In the genomic region with DNA sequence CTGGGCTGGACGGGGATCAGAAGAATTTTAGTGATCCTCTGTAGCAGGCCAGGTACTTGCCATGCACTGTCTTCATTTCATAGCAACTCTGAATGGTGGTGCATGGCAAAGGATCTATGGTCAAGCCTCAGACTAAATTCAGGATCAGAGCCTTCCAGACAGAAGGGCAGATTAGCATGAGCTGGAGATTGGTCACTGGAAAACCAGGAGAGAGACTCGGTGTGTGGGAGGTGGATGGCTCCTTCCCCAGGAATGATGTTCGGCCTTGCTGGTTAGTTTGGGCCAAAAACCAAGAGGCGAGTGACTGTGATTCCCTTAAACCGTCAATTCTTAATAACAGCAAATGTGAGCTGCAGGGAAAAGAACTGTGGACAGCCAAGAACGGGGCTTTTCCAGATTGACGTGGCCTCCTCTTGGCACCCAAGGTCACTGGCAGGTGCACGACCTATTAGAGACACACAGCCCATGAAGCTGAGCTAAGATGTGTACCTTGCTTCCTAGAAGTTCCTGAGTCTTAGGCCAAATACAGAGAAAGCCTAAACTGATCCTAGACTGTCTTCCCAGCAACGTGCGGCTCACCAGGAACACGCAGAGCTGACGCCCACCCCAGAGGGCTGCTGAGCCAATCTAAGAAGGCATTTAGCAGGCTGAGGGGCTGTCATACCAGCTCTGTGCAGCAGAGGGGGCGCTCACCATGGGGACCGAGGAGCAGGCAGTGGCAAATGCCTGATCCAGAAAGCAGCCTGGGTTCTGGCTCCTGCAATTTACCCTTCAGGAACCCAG, we compare ENCODE assay signal across 9 cellular contexts. TPM values are rescaled to one million over a fixed set of nuclear protein-coding genes. Genes with fewer than 3 reads are reported as not detected.
DNase-seq lines count a peak whose midpoint lies in the region; ATAC-seq, FAIRE-seq and TF ChIP-seq lines count a peak whose summit lies in the region.
"Had no signal": no experiment of that assay in that cellular context is flagged by ENCODE, and none has a peak within 500 bp of the region (broad histone marks: within the 10 kb centered on the region; RNA-seq: fewer than 3 reads in every experiment).

No MANE protein-coding gene starts in this region.

- no peak overlapping the region for H3K4me2 ChIP-seq in A549

- TF ChIP-seq CTCF in A549 (IDR thresholded peaks at IDR 0.05): peak; percentile 63
- TF ChIP-seq CTCF in GM12875 (IDR thresholded peaks at IDR 0.05; ENCODE audit: borderline replicate concordance, insufficient read depth, low read depth, low read length): peak; percentile 95

- DNase-seq in A549 (ENCODE audit: low read depth in 1 of 2, low spot score in 1 of 2) (peak; percentile 50 to 61), NCI-H345 treated with DMSO at 0.1 percent for 48 hours (lab: John Stamatoyannopoulos, UW; ENCODE audit: unreplicated experiment) (peak; percentile 3), middle frontal gyrus (ENCODE audit: extremely low spot score, low spot score) (peak; percentile 42)
- DNase-seq in activated CD4-positive, alpha-beta memory T cell treated with anti-CD3 and anti-CD28 coated beads, Interleukin-2, amount 10 ng/mL, durations not matched to agents 7 days and 5 days: peak; percentile 72
- peak; percentile 64 for DNase-seq in effector CD8-positive, alpha-beta T cell (lab: John Stamatoyannopoulos, UW)
- DNase-seq in stimulated activated CD8-positive, alpha-beta memory T cell treated with anti-CD3 and anti-CD28 coated beads, Interleukin-4, amount 100 ng/mL, for 1 hour (ENCODE audit: low read depth in 2 of 2, low spot score in 1 of 2): peak; percentile 35 to 49

- CTCF ChIA-PET in A549 (lab: Yijun Ruan, JAX): interaction anchor here (0.6 to 9.8 kb wide), 41 partner anchors 9 to 381 kb away, joined by 3 to 83 read pairs (median 4); partner anchors contain the start of gene ALDH4A1
- CTCF ChIA-PET in activated CD4-positive, alpha-beta memory T cell treated with anti-CD3 and anti-CD28 coated beads, Interleukin-2, amount 10 ng/mL, durations not matched to agents 7 days and 5 days (lab: Charles Lee): interaction anchor here (0.8 to 2.1 kb wide), 18 partner anchors 9 to 357 kb away, joined by 3 to 16 read pairs (median 7); partner anchors contain the start of gene ALDH4A1

- ATAC-seq in A549 (peak; percentile 73 to 90), GM21381 (IDR thresholded peaks at IDR 0.05; ENCODE audit: unreplicated experiment) (no peak)

- H3K27ac Mint-ChIP-seq in activated CD4-positive, alpha-beta memory T cell treated with anti-CD3 and anti-CD28 coated beads, Interleukin-2, amount 10 ng/mL, durations not matched to agents 7 days and 5 days: no peak overlapping the region
- H3K27ac Mint-ChIP-seq: stimulated activated naive CD8-positive, alpha-beta T cell treated with anti-CD3 and anti-CD28 coated beads, Interleukin-15, Interleukin-2, amounts not matched to agents 100 ng/mL and 50 ng/mL, for 24 hours had no signal

- peaks cover 9% of the 10 kb centered on the region; the same call in 2 of the 3 replicates for H3K4me1 ChIP-seq in A549

- no peak overlapping the region for H3K4me3 Mint-ChIP-seq in activated CD4-positive, alpha-beta memory T cell treated with anti-CD3 and anti-CD28 coated beads, Interleukin-2, amount 10 ng/mL, durations not matched to agents 7 days and 5 days
- H3K4me3 Mint-ChIP-seq: stimulated activated naive CD8-positive, alpha-beta T cell treated with anti-CD3 and anti-CD28 coated beads, Interleukin-15, Interleukin-2, amounts not matched to agents 100 ng/mL and 50 ng/mL, for 24 hours had no signal

- POLR2A ChIA-PET in A549 (lab: Yijun Ruan, JAX): no interaction called here
- POLR2A ChIA-PET in activated CD4-positive, alpha-beta memory T cell treated with anti-CD3 and anti-CD28 coated beads, Interleukin-2, amount 10 ng/mL, durations not matched to agents 7 days and 5 days (lab: Charles Lee): no interaction called here

- H3K4me1 Mint-ChIP-seq in activated CD4-positive, alpha-beta memory T cell treated with anti-CD3 and anti-CD28 coated beads, Interleukin-2, amount 10 ng/mL, durations not matched to agents 7 days and 5 days: no peaks in the 10 kb centered on the region

- 41% methylated on average over 9 of the region's 14 CpGs for WGBS in A549 (ENCODE audit: missing lambda C conversion rate)

- no peaks in the 10 kb centered on the region for H3K9me3 Mint-ChIP-seq in activated CD4-positive, alpha-beta memory T cell treated with anti-CD3 and anti-CD28 coated beads, Interleukin-2, amount 10 ng/mL, durations not matched to agents 7 days and 5 days
- H3K9me3 Mint-ChIP-seq: stimulated activated naive CD8-positive, alpha-beta T cell treated with anti-CD3 and anti-CD28 coated beads, Interleukin-15, Interleukin-2, amounts not matched to agents 100 ng/mL and 50 ng/mL, for 24 hours had no signal

- no peak overlapping the region; a peak in 1 of 6 replicates for H3K27ac ChIP-seq in A549

- no peak for TF ChIP-seq POLR2A in A549 (IDR thresholded peaks at IDR 0.05; ENCODE audit: low read length)

- TF ChIP-seq RAD21 in A549 (conservative IDR thresholded peaks at IDR 0.05 in 1 of 2, IDR thresholded peaks at IDR 0.05 in 1 of 2): peak; percentile 77 to 81

- FAIRE-seq in A549 (lab: Jason Lieb, UNC): no peak

- no peak for TF ChIP-seq EP300 in A549 (IDR thresholded peaks at IDR 0.05)

- H3K36me3 Mint-ChIP-seq in activated CD4-positive, alpha-beta memory T cell treated with anti-CD3 and anti-CD28 coated beads, Interleukin-2, amount 10 ng/mL, durations not matched to agents 7 days and 5 days (ENCODE audit: low read depth): no peaks in the 10 kb centered on the region

- H3K9me3 ChIP-seq in A549: no peaks in the 10 kb centered on the region

- H3K27me3 Mint-ChIP-seq in activated CD4-positive, alpha-beta memory T cell treated with anti-CD3 and anti-CD28 coated beads, Interleukin-2, amount 10 ng/mL, durations not matched to agents 7 days and 5 days: no peaks in the 10 kb centered on the region
- H3K27me3 Mint-ChIP-seq: stimulated activated naive CD8-positive, alpha-beta T cell treated with anti-CD3 and anti-CD28 coated beads, Interleukin-15, Interleukin-2, amounts not matched to agents 100 ng/mL and 50 ng/mL, for 24 hours had no signal

- no peak overlapping the region for H3K4me3 ChIP-seq in A549
- no peak overlapping the region for H3K4me3 ChIP-seq in GM12875 (ENCODE audit: low read depth, low read length)

TF ChIP-seq in A549, 52 proteins besides CTCF, POLR2A, EP300 and RAD21:
- TF ChIP-seq E2F6 (IDR thresholded peaks at IDR 0.05; ENCODE audit: borderline replicate concordance, low read depth) (no peak), SMC3 (IDR thresholded peaks at IDR 0.05) (peak; percentile 73)

RNA-seq across cellular contexts. Expression of gene ALDH4A1, which starts 18.5 kb away (rescaled TPM):
- 9.4 and 9.7 TPM in 2 replicates for polyA plus RNA-seq in A549 (2011; rRNA removed)
- polyA plus RNA-seq in A549 (2012; cell fraction: cytosol; rRNA removed): 17.8 and 20.9 TPM in 2 replicates
- 44.6 and 47.4 TPM in 2 replicates for polyA plus RNA-seq in A549 (2012; cell fraction: nucleus; rRNA removed)
- 14.7 to 17.1 TPM (median 15.4 TPM) in 3 replicates for polyA plus RNA-seq in A549 (2017; fragmentation: RNase III; extraction: RNeasy Plus Mini Kit Qiagen cat#74134 plus additional on column Dnase treatment)
- 12.0 and 13.4 TPM in 2 replicates for polyA minus RNA-seq in A549 (2011; rRNA and poly(A)+ RNA removed)
- 1 to 10 TPM; 3.3 to 3.7 TPM for total RNA-seq in activated CD4-positive, alpha-beta memory T cell treated with anti-CD3 and anti-CD28 coated beads, Interleukin-2, amount 10 ng/mL, durations not matched to agents 7 days and 5 days

RNA-seq across cellular contexts. Expression of gene TAS1R2, which starts 24.4 kb away (rescaled TPM):
- not detected in 2 replicates for polyA plus RNA-seq in A549 (2011; rRNA removed)
- polyA plus RNA-seq in A549 (2012; cell fraction: cytosol; rRNA removed): not detected in 2 replicates
- not detected in 2 replicates for polyA plus RNA-seq in A549 (2012; cell fraction: nucleus; rRNA removed)
- polyA plus RNA-seq in A549 (2017; fragmentation: RNase III; extraction: RNeasy Plus Mini Kit Qiagen cat#74134 plus additional on column Dnase treatment): not detected in 3 replicates
- polyA minus RNA-seq in A549 (2011; rRNA and poly(A)+ RNA removed): not detected in 2 replicates
- total RNA-seq in activated CD4-positive, alpha-beta memory T cell treated with anti-CD3 and anti-CD28 coated beads, Interleukin-2, amount 10 ng/mL, durations not matched to agents 7 days and 5 days: not detected

Comparison
In these comparisons a context has a peak if more than half of its experiments do, and no peak if none do; other contexts are left out.
1. DNase-seq: peak in every context shown above with its lines; median percentile 72 in activated CD4-positive, alpha-beta memory T cell treated with anti-CD3 and anti-CD28 coated beads, Interleukin-2, amount 10 ng/mL, durations not matched to agents 7 days and 5 days; 64 in effector CD8-positive, alpha-beta T cell; 56 in A549; 42 in middle frontal gyrus; 42 in stimulated activated CD8-positive, alpha-beta memory T cell treated with anti-CD3 and anti-CD28 coated beads, Interleukin-4, amount 100 ng/mL, for 1 hour; 3 in NCI-H345 treated with DMSO at 0.1 percent for 48 hours.